ENCODE assay signal across 8 cellular contexts in genomic region chr11:117226388-117227385, GRCh38. TPM values are rescaled to one million over a fixed set of nuclear protein-coding genes. Genes with fewer than 3 reads are reported as not detected.
DNase-seq lines count a peak whose midpoint lies in the region; TF ChIP-seq lines count a peak whose summit lies in the region.

No MANE protein-coding gene starts in this region.

- H3K23me2 ChIP-seq in H9 (ENCODE audit: insufficient read length, low read depth, low read length, poor library complexity, severe bottlenecking), result peaks cover 5% of the 10 kb centered on the region

- no peak overlapping the region for H3K9ac ChIP-seq in H9 (ENCODE audit: extremely low read depth, insufficient read length, low read length)
- no peak overlapping the region for H3K9ac ChIP-seq in mammary epithelial cell (ENCODE audit: insufficient read depth, low read length)

- H2AFZ ChIP-seq in H9 (ENCODE audit: low read length) (no peak overlapping the region), mammary epithelial cell (ENCODE audit: low read depth, low read length) (no peak overlapping the region)

- CTCF ChIA-PET in mammary epithelial cell (lab: Charles Lee; ENCODE audit: low non-redundant PET), result interaction anchor here (0.8 kb wide), 1 partner anchor 46 kb away, joined by 3 read pairs; no protein-coding TSS in a partner anchor

- H3T11ph ChIP-seq in H9 (ENCODE audit: low read length), result no peak overlapping the region

- no peak overlapping the region for H3K4ac ChIP-seq in H9 (ENCODE audit: low read depth, low read length)

- H3K9me3 Mint-ChIP-seq in H9, result no peaks in the 10 kb centered on the region

- H2BK120ac ChIP-seq in H9 (ENCODE audit: low read depth, low read length, poor library complexity, severe bottlenecking), result no peak overlapping the region

- DNase-seq in DMS114 treated with DMSO at 0.1 percent for 48 hours (lab: John Stamatoyannopoulos, UW; ENCODE audit: unreplicated experiment) (peak; percentile 62), H9 (peak; percentile 52), NCI-H146 (lab: John Stamatoyannopoulos, UW) (peak; percentile 72), SKM-1 (lab: John Stamatoyannopoulos, UW; ENCODE audit: unreplicated experiment) (peak; percentile 88), mammary epithelial cell (peak; percentile 58), inferior parietal cortex (ENCODE audit: extremely low spot score) (peak; percentile 89), spleen (no peak), ureter (ENCODE audit: low spot score) (no peak)

- H3K36me3 Mint-ChIP-seq in H9 (ENCODE audit: insufficient read depth in 1 of 3, low read depth in 3 of 3), result peaks cover 6 to 64% (median 25%) of the 10 kb centered on the region in 3 experiments; a peak in 6 of 7 replicates

- H3K79me2 ChIP-seq in H9 (ENCODE audit: insufficient read depth, low read length), result no peaks in the 10 kb centered on the region
- H3K79me2 ChIP-seq in mammary epithelial cell (ENCODE audit: insufficient read depth, low read length), result peaks cover 30% of the 10 kb centered on the region

- peak overlapping the region in 1 of 2 experiments; percentile 23; a peak in 1 of 5 replicates for H3K4me3 Mint-ChIP-seq in H9

- H3K27ac ChIP-seq in H9 (ENCODE audit: insufficient read length, low read depth, low read length) (no peak overlapping the region), mammary epithelial cell (ENCODE audit: insufficient read depth, low read depth, low read length) (no peak overlapping the region), spleen (no peak overlapping the region)

- dilution Hi-C loops in mammary epithelial cell (cut with HindIII; ENCODE audit: low sequenced_read_pairs), result no loop called here

- H3K79me1 ChIP-seq in H9 (ENCODE audit: insufficient read depth, low read depth, low read length, poor library complexity, severe bottlenecking), result no peaks in the 10 kb centered on the region

- peak; percentile 87 for TF ChIP-seq CTCF in H9 (conservative IDR thresholded peaks at IDR 0.05)
- peak; percentile 68 to 81 for TF ChIP-seq CTCF in mammary epithelial cell (conservative IDR thresholded peaks at IDR 0.05 in 1 of 2, IDR thresholded peaks at IDR 0.05 in 1 of 2; ENCODE audit: extremely low read depth in 1 of 2, insufficient read depth in 1 of 2, low read depth in 1 of 2, low read length in 2 of 2)
- peak; percentile 70 to 91 (median 87) for TF ChIP-seq CTCF in spleen (IDR thresholded peaks at IDR 0.05 in 8 of 11, conservative IDR thresholded peaks at IDR 0.05 in 3 of 11)

- H2BK15ac ChIP-seq in H9 (ENCODE audit: low read depth, low read length), result no peak overlapping the region

- peaks cover 27% of the 10 kb centered on the region for H3K36me3 ChIP-seq in mammary epithelial cell (ENCODE audit: insufficient read depth, low read length)
- peaks cover 2 to 86% (median 78%) of the 10 kb centered on the region in 6 donors for H3K36me3 ChIP-seq in spleen

- H3K23ac ChIP-seq in H9 (ENCODE audit: insufficient read length, low read depth, low read length), result no peak overlapping the region

- no TSS peak for BruUV-seq in mammary epithelial cell (replicated peaks; lab: Mats Ljungman, UMichigan)

- in situ Hi-C loops in mammary epithelial cell (cut with MboI; ENCODE audit: low sequenced_read_pairs in 2 of 2), result no loop called here

- H3K4me3 ChIP-seq in mammary epithelial cell (replicated peaks in 1 of 3; ENCODE audit: insufficient read depth in 1 of 3, low read depth in 2 of 3, low read length in 3 of 3) (no peak overlapping the region), spleen (no peak overlapping the region)

- no peaks in the 10 kb centered on the region for H4K20me1 ChIP-seq in H9 (ENCODE audit: control insufficient read depth, insufficient read depth, insufficient read length)
- H4K20me1 ChIP-seq in mammary epithelial cell (ENCODE audit: insufficient read depth, low read length), result no peaks in the 10 kb centered on the region

- H2BK20ac ChIP-seq in H9 (ENCODE audit: low read depth, low read length, poor library complexity, severe bottlenecking), result no peak overlapping the region

- no peak overlapping the region for H4K91ac ChIP-seq in H9 (ENCODE audit: insufficient read length, low read depth, low read length)

- H2BK12ac ChIP-seq in H9 (ENCODE audit: insufficient read length, low read depth, low read length), result no peak overlapping the region

- WGBS in H9 (ENCODE audit: extremely low coverage, insufficient read length, low lambda C conversion rate), result no CpG with 5 or more reads among the region's 19 CpGs
- 63% methylated on average over 16 of the region's 19 CpGs for WGBS in mammary epithelial cell (ENCODE audit: low coverage, missing lambda C conversion rate)
- WGBS in spleen, 5 donors, result 68 to 75% (median 72%) methylated on average over 19 of the region's 19 CpGs

- no peak overlapping the region for H3K56ac ChIP-seq in H9 (ENCODE audit: insufficient read length, low read depth, low read length)

- H3K27ac Mint-ChIP-seq in H9, result no peak overlapping the region; a peak in 1 of 7 replicates

- TF ChIP-seq POLR2A in spleen (IDR thresholded peaks at IDR 0.05), result no peak

- H3K18ac ChIP-seq in H9 (ENCODE audit: insufficient read length, low read depth, low read length), result no peak overlapping the region

- H4K8ac ChIP-seq in H9 (replicated peaks; ENCODE audit: insufficient read length, low read depth, low read length), result no peak overlapping the region

- H3K27me3 Mint-ChIP-seq in H9 (ENCODE audit: low read depth), result no peaks in the 10 kb centered on the region

- H3K27me3 ChIP-seq in H9 (ENCODE audit: insufficient read depth, low read length) (no peaks in the 10 kb centered on the region), mammary epithelial cell (ENCODE audit: insufficient read depth, low read length) (no peaks in the 10 kb centered on the region), spleen (replicated peaks in 1 of 7) (no peaks in the 10 kb centered on the region)

- no peak overlapping the region for H2BK5ac ChIP-seq in H9 (ENCODE audit: insufficient read length, low read length)

- peaks cover 14 to 17% of the 10 kb centered on the region in 2 experiments for H3K4me1 Mint-ChIP-seq in H9

- intact Hi-C loops in mammary epithelial cell (cut with micrococcal nuclease) (loop anchor here (1.0 to 5.0 kb wide), 6 partner anchors 45 to 494 kb away; partner anchors contain the start of gene APOA5), spleen (cut with DNase I; ENCODE audit: low total_unique reads) (loop anchor here (10.0 kb wide), 2 partner anchors 122 to 352 kb away; no protein-coding TSS in a partner anchor)

- H3K14ac ChIP-seq in H9 (ENCODE audit: insufficient read depth, low read length), result no peak overlapping the region

- no peaks in the 10 kb centered on the region for H3K9me3 ChIP-seq in H9 (ENCODE audit: control insufficient read depth, low read depth, low read length)
- no peaks in the 10 kb centered on the region for H3K9me3 ChIP-seq in mammary epithelial cell (replicated peaks; ENCODE audit: insufficient read depth, low read length)
- no peaks in the 10 kb centered on the region for H3K9me3 ChIP-seq in spleen

- no peak overlapping the region for H3K4me2 ChIP-seq in H9 (ENCODE audit: insufficient read depth, insufficient read length, low read length)
- no peak overlapping the region for H3K4me2 ChIP-seq in mammary epithelial cell (ENCODE audit: insufficient read depth, low read depth, low read length)

- no peak overlapping the region for H4K5ac ChIP-seq in H9 (ENCODE audit: insufficient read length, low read depth, low read length)

- no peaks in the 10 kb centered on the region for H3K4me1 ChIP-seq in H9 (ENCODE audit: insufficient read depth, low read length)
- peaks cover 22% of the 10 kb centered on the region for H3K4me1 ChIP-seq in mammary epithelial cell (ENCODE audit: insufficient read depth, low read length)
- H3K4me1 ChIP-seq in spleen, result peaks cover 25 to 78% (median 59%) of the 10 kb centered on the region in 6 donors

- H2AK5ac ChIP-seq in H9 (ENCODE audit: insufficient read length, low read length), result no peak overlapping the region

RNA-seq across cellular contexts. Expression of gene PCSK7, which starts 5.2 kb away (rescaled TPM):
- total RNA-seq in H9 (2021) (50.7 and 53.9 TPM in 2 replicates), mammary epithelial cell (10 to 100 TPM; 48.8 to 80.9 TPM), spleen (100 to 1,000 TPM in 5 of 7 donors, 10 to 100 TPM in 2; 92.6 to 152 (median 117) TPM), ureter (99.6 TPM)
- polyA plus RNA-seq in mammary epithelial cell (39.1 TPM), spleen (10 to 100 TPM; 27.3 to 53.4 (median 52.3) TPM)
- 37.9 TPM for polyA minus RNA-seq in mammary epithelial cell

RNA-seq across cellular contexts. Expression of gene RNF214, which starts 5.8 kb away (rescaled TPM):
- total RNA-seq in H9 (2021) (25.4 and 26.0 TPM in 2 replicates), mammary epithelial cell (10 to 100 TPM; 10.3 to 22.4 TPM), spleen (10 to 100 TPM; 13.1 to 29.6 (median 20.9) TPM), ureter (32.1 TPM)
- polyA plus RNA-seq in mammary epithelial cell (8.5 TPM), spleen (1 to 10 TPM; 5.6 to 9.9 (median 6.7) TPM)
- 34.6 TPM for polyA minus RNA-seq in mammary epithelial cell

RNA-seq across cellular contexts. Expression of gene TAGLN, which starts 27.5 kb away (rescaled TPM):
- total RNA-seq in H9 (2021) (176 and 188 TPM in 2 replicates), mammary epithelial cell (1,000 to 10,000 TPM in 1 of 2 donors, 100 to 1,000 TPM in 1; 171 to 3,470 TPM), spleen (1,000 to 10,000 TPM in 1 of 7 donors, 100 to 1,000 TPM in 6; 117 to 1,088 (median 328) TPM), ureter (1,521 TPM)
- polyA plus RNA-seq in mammary epithelial cell (55.9 TPM), spleen (100 to 1,000 TPM; 247 to 807 (median 469) TPM)
- 8.0 TPM for polyA minus RNA-seq in mammary epithelial cell

RNA-seq across cellular contexts. Expression of gene SIDT2, which starts 48.1 kb away (rescaled TPM):
- 18.3 and 20.9 TPM in 2 replicates for total RNA-seq in H9 (2021)
- 10 to 100 TPM; 17.2 to 30.6 TPM for total RNA-seq in mammary epithelial cell
- polyA plus RNA-seq in mammary epithelial cell, result 16.2 TPM
- 95.0 TPM for polyA minus RNA-seq in mammary epithelial cell
- 10 to 100 TPM; 40.3 to 83.8 (median 58.3) TPM for total RNA-seq in spleen
- polyA plus RNA-seq in spleen, result 10 to 100 TPM; 21.3 to 36.0 (median 24.0) TPM
- 36.5 TPM for total RNA-seq in ureter

Comparison
In these comparisons a context has a peak if more than half of its experiments do, and no peak if none do; other contexts are left out.
1. DNase-seq: peak in DMS114 treated with DMSO at 0.1 percent for 48 hours (single experiment), H9 (single experiment), NCI-H146 (single experiment), SKM-1 (single experiment), mammary epithelial cell (single experiment) and inferior parietal cortex (single experiment); none in spleen (single experiment) and ureter (single experiment).
2. Peak in every context shown above with its lines, with median percentiles within 50 percentile points of each other: CTCF ChIP-seq.